9 cellular contexts compared by ENCODE assay signal in genomic region chr9:96875460-96876142, GRCh38. TPM values are rescaled to one million over a fixed set of nuclear protein-coding genes. Genes with fewer than 3 reads are reported as not detected.
DNase-seq lines count a peak whose midpoint lies in the region; ATAC-seq and TF ChIP-seq lines count a peak whose summit lies in the region.
"Had no signal": no experiment of that assay in that cellular context is flagged by ENCODE, and none has a peak within 500 bp of the region (broad histone marks: within the 10 kb centered on the region; RNA-seq: fewer than 3 reads in every experiment).

No MANE protein-coding gene starts in this region.

- CTCF ChIA-PET in activated CD4-positive, alpha-beta memory T cell treated with anti-CD3 and anti-CD28 coated beads for 36 hours (lab: Charles Lee): interaction anchor here (0.7 to 1.4 kb wide), 4 partner anchors 19 to 24 kb away, joined by 3 to 13 read pairs (median 4); partner anchors contain the start of gene ZNF782

- no peaks in the 10 kb centered on the region for H4K20me1 ChIP-seq in BLaER1 treated with 17β-estradiol and CSF1 and Interleukin-3, amounts not matched to agents 10 nM and 100 nM

- H3K4me1 ChIP-seq in BLaER1 treated with 17β-estradiol and CSF1 and Interleukin-3, amounts not matched to agents 10 nM and 100 nM: peaks cover 0 to 7% (median 5%) of the 10 kb centered on the region in 10 experiments; a peak in 5 of 20 replicates
- H3K4me1 ChIP-seq in esophagus muscularis mucosa (peaks cover 10 to 24% (median 22%) of the 10 kb centered on the region in 4 donors), mucosa of descending colon (ENCODE audit: low read depth) (no peaks in the 10 kb centered on the region), subcutaneous abdominal adipose tissue (ENCODE audit: control insufficient read depth in 5 of 5, insufficient read depth in 5 of 5, low read length in 5 of 5) (peaks cover 0 to 15% (median 14%) of the 10 kb centered on the region in 5 donors)

- H3K4me3 Mint-ChIP-seq in activated CD4-positive, alpha-beta memory T cell treated with anti-CD3 and anti-CD28 coated beads for 36 hours: peak overlapping the region; percentile 77

- intact Hi-C loops in activated CD4-positive, alpha-beta memory T cell treated with anti-CD3 and anti-CD28 coated beads for 36 hours (cut with micrococcal nuclease): loop anchor here (2.0 kb wide), 1 partner anchor 19 kb away; no protein-coding TSS in a partner anchor
- intact Hi-C loops in esophagus muscularis mucosa (cut with DNase I): no loop called here
- intact Hi-C loops in mucosa of descending colon (cut with DNase I, micrococcal nuclease): no loop called here

- peak; percentile 24 for TF ChIP-seq POLR2A in GM19193 (IDR thresholded peaks at IDR 0.05; ENCODE audit: extremely low read depth, insufficient read depth, insufficient read length)
- no peak for TF ChIP-seq POLR2A in esophagus muscularis mucosa (IDR thresholded peaks at IDR 0.05; ENCODE audit: low read depth)

- no peaks in the 10 kb centered on the region for H3K27me3 ChIP-seq in BLaER1 treated with 17β-estradiol and CSF1 and Interleukin-3, amounts not matched to agents 10 nM and 100 nM
- peaks cover 4 to 40% (median 20%) of the 10 kb centered on the region in 4 donors for H3K27me3 ChIP-seq in esophagus muscularis mucosa
- H3K27me3 ChIP-seq in subcutaneous abdominal adipose tissue (ENCODE audit: control insufficient read depth in 5 of 5, insufficient read depth in 4 of 5, low read length in 5 of 5): peaks cover 25 to 36% (median 27%) of the 10 kb centered on the region in 5 donors

- peaks cover 7 to 17% (median 9%) of the 10 kb centered on the region in 11 experiments; a peak in 21 of 22 replicates for H3K9me3 ChIP-seq in BLaER1 treated with 17β-estradiol and CSF1 and Interleukin-3, amounts not matched to agents 10 nM and 100 nM (replicated peaks in 1 of 11)
- no peaks in the 10 kb centered on the region for H3K9me3 ChIP-seq in esophagus muscularis mucosa
- no peaks in the 10 kb centered on the region for H3K9me3 ChIP-seq in mucosa of descending colon
- no peaks in the 10 kb centered on the region for H3K9me3 ChIP-seq in subcutaneous abdominal adipose tissue (ENCODE audit: control insufficient read depth in 5 of 5, low read length in 5 of 5)

- peaks cover 5% of the 10 kb centered on the region for H3K36me3 Mint-ChIP-seq in activated CD4-positive, alpha-beta memory T cell treated with anti-CD3 and anti-CD28 coated beads for 36 hours

- peak overlapping the region; percentile 75 to 88 (median 81) for H3K4me2 ChIP-seq in BLaER1 treated with 17β-estradiol and CSF1 and Interleukin-3, amounts not matched to agents 10 nM and 100 nM

- TF ChIP-seq CTCF in esophagus muscularis mucosa (IDR thresholded peaks at IDR 0.05): no peak
- TF ChIP-seq CTCF in mucosa of descending colon (IDR thresholded peaks at IDR 0.05): no peak

- peaks cover 33% of the 10 kb centered on the region for H3K27me3 Mint-ChIP-seq in activated CD4-positive, alpha-beta memory T cell treated with anti-CD3 and anti-CD28 coated beads for 36 hours

- H3K9ac ChIP-seq in BLaER1 treated with 17β-estradiol and CSF1 and Interleukin-3, amounts not matched to agents 10 nM and 100 nM: peak overlapping the region; percentile 46 to 75 (median 66)
- H3K9ac ChIP-seq in subcutaneous abdominal adipose tissue (ENCODE audit: low read length in 5 of 5): peak overlapping the region in 1 of 5 donors; percentile 41

- H3K27ac ChIP-seq in BLaER1 treated with 17β-estradiol and CSF1 and Interleukin-3, amounts not matched to agents 10 nM and 100 nM: peak overlapping the region in 6 of 11 experiments; percentile 6 to 41 (median 26); a peak in 11 of 22 replicates
- peak overlapping the region in 1 of 4 donors; percentile 8 for H3K27ac ChIP-seq in esophagus muscularis mucosa (replicated peaks in 1 of 4)
- H3K27ac ChIP-seq in subcutaneous abdominal adipose tissue (ENCODE audit: low read depth, low read length): no peak overlapping the region

- H3K4me3 ChIP-seq in BLaER1 treated with 17β-estradiol and CSF1 and Interleukin-3, amounts not matched to agents 10 nM and 100 nM: peak overlapping the region; percentile 52 to 72 (median 64)
- H3K4me3 ChIP-seq in esophagus muscularis mucosa (peak overlapping the region; percentile 46 to 61 (median 50)), mucosa of descending colon (peak overlapping the region; percentile 20), subcutaneous abdominal adipose tissue (ENCODE audit: low read depth in 1 of 5, low read length in 5 of 5) (peak overlapping the region; percentile 47 to 70 (median 59))

- H3K9me3 Mint-ChIP-seq in activated CD4-positive, alpha-beta memory T cell treated with anti-CD3 and anti-CD28 coated beads for 36 hours: no peaks in the 10 kb centered on the region

- peaks cover 0 to 5% (median 0%) of the 10 kb centered on the region in 11 experiments; a peak in 4 of 22 replicates for H3K36me3 ChIP-seq in BLaER1 treated with 17β-estradiol and CSF1 and Interleukin-3, amounts not matched to agents 10 nM and 100 nM
- H3K36me3 ChIP-seq in esophagus muscularis mucosa: no peaks in the 10 kb centered on the region
- no peaks in the 10 kb centered on the region for H3K36me3 ChIP-seq in mucosa of descending colon (ENCODE audit: low read depth)
- H3K36me3 ChIP-seq in subcutaneous abdominal adipose tissue (ENCODE audit: control insufficient read depth in 5 of 5, insufficient read depth in 5 of 5, low read length in 5 of 5): no peaks in the 10 kb centered on the region

- H3K27ac Mint-ChIP-seq in activated CD4-positive, alpha-beta memory T cell treated with anti-CD3 and anti-CD28 coated beads for 36 hours: peak overlapping the region; percentile 82

- peak; percentile 88 for DNase-seq in NCI-H510A (lab: John Stamatoyannopoulos, UW)
- DNase-seq in activated CD4-positive, alpha-beta memory T cell treated with anti-CD3 and anti-CD28 coated beads for 36 hours: peak; percentile 62
- DNase-seq in esophagus muscularis mucosa (ENCODE audit: extremely low spot score): no peak
- peak; percentile 76 to 79 (median 77) for DNase-seq in mucosa of descending colon

- 2% methylated on average over 32 of the region's 43 CpGs for WGBS in esophagus muscularis mucosa

- POLR2A ChIA-PET in activated CD4-positive, alpha-beta memory T cell treated with anti-CD3 and anti-CD28 coated beads for 36 hours (lab: Charles Lee): no interaction called here

- TF ChIP-seq EP300 in esophagus muscularis mucosa (IDR thresholded peaks at IDR 0.05): no peak

- peaks cover 27% of the 10 kb centered on the region for H3K4me1 Mint-ChIP-seq in activated CD4-positive, alpha-beta memory T cell treated with anti-CD3 and anti-CD28 coated beads for 36 hours (ENCODE audit: low read depth)

- ATAC-seq in HG03342 (IDR thresholded peaks at IDR 0.05; ENCODE audit: unreplicated experiment): peak; percentile 62
- peak; percentile 71 for ATAC-seq in mucosa of descending colon

RNA-seq across cellular contexts. Expression of gene ZNF782, which starts 21.3 kb away (rescaled TPM):
- 1 to 10 TPM; 2.8 to 3.2 TPM for total RNA-seq in activated CD4-positive, alpha-beta memory T cell treated with anti-CD3 and anti-CD28 coated beads for 36 hours
- total RNA-seq in esophagus muscularis mucosa (10 to 100 TPM in 1 of 4 donors, 1 to 10 TPM in 3; 5.8 to 17.0 (median 7.5) TPM), mucosa of descending colon (1 to 10 TPM; 5.5 to 9.6 (median 8.2) TPM)

RNA-seq across cellular contexts. Expression of gene NUTM2G, which starts 53.0 kb away (rescaled TPM):
- total RNA-seq in activated CD4-positive, alpha-beta memory T cell treated with anti-CD3 and anti-CD28 coated beads for 36 hours: not detected
- total RNA-seq in esophagus muscularis mucosa (not detected), mucosa of descending colon (not detected)
- total RNA-seq: T-helper 2 cell treated with Interferon-gamma antibody and Interleukin-4, amounts not matched to agents 100 ng/mL and 5 ng/mL, for 36 hours had no signal
